In the genomic region with DNA sequence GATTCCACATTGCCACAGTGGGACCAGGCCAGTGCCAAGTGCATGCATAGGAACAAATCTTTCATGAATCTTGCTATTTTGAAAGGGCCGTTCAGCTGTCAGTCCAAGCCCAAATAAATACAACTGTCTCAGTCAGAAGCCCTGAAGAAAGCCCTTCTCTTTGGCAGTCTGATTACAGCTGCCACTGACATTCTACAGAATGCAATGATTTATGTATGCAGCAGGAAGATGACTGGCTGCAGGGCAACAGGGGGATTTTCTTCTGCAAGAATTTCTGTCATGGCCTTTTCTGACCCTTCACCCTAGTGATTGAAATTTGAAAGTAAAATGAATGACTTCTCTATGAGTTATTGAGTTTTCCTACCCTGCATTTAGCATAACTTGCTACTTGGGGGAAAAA, we compare ENCODE assay signal across 1 cellular context.
TF ChIP-seq lines count a peak whose summit lies in the region.

No MANE protein-coding gene starts in this region.

TF ChIP-seq in K562, 482 proteins besides CTCF, POLR2A, EP300 and RAD21 (continued from another document):
- TF ChIP-seq, protein P1, sequence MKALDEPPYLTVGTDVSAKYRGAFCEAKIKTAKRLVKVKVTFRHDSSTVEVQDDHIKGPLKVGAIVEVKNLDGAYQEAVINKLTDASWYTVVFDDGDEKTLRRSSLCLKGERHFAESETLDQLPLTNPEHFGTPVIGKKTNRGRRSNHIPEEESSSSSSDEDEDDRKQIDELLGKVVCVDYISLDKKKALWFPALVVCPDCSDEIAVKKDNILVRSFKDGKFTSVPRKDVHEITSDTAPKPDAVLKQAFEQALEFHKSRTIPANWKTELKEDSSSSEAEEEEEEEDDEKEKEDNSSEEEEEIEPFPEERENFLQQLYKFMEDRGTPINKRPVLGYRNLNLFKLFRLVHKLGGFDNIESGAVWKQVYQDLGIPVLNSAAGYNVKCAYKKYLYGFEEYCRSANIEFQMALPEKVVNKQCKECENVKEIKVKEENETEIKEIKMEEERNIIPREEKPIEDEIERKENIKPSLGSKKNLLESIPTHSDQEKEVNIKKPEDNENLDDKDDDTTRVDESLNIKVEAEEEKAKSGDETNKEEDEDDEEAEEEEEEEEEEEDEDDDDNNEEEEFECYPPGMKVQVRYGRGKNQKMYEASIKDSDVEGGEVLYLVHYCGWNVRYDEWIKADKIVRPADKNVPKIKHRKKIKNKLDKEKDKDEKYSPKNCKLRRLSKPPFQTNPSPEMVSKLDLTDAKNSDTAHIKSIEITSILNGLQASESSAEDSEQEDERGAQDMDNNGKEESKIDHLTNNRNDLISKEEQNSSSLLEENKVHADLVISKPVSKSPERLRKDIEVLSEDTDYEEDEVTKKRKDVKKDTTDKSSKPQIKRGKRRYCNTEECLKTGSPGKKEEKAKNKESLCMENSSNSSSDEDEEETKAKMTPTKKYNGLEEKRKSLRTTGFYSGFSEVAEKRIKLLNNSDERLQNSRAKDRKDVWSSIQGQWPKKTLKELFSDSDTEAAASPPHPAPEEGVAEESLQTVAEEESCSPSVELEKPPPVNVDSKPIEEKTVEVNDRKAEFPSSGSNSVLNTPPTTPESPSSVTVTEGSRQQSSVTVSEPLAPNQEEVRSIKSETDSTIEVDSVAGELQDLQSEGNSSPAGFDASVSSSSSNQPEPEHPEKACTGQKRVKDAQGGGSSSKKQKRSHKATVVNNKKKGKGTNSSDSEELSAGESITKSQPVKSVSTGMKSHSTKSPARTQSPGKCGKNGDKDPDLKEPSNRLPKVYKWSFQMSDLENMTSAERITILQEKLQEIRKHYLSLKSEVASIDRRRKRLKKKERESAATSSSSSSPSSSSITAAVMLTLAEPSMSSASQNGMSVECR (CRISPR knock-in tag; IDR thresholded peaks at IDR 0.05): no peak
- no peak for TF ChIP-seq ZC3H4 (CRISPR knock-in tag; IDR thresholded peaks at IDR 0.05; ENCODE audit: borderline replicate concordance)
